In the genomic region with DNA sequence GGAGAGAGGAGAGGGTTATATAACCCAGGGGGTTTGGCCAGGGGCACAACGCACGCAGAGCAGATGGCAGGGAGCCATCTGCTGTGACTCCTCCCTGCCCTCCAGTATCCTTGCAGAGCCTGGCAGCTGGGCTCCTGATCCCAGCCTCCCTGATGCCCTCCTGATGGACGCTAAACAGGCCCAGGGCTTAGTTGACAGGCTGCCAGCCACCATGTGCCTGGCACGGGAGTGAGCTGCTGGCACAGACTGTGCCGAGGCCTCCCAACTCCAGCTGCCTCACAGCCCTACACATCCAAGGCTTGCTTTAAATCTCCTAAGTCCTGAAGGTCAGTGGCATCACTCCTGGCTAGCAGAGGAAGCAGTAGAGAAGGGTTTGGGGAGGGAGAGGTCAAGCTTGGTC, we compare ENCODE assay signal across 1 cellular context.
TF ChIP-seq lines count a peak whose summit lies in the region.

No MANE protein-coding gene starts in this region.

TF ChIP-seq in HepG2, 621 proteins besides CTCF, POLR2A, EP300 and RAD21:
- TF ChIP-seq ZBTB44 (CRISPR knock-in tag; IDR thresholded peaks at IDR 0.05): no peak
- no peak for TF ChIP-seq NR2F1 (CRISPR knock-in tag; IDR thresholded peaks at IDR 0.05)
- no peak for TF ChIP-seq KDM2A (CRISPR knock-in tag; IDR thresholded peaks at IDR 0.05; ENCODE audit: borderline replicate concordance, low read depth)
- TF ChIP-seq ZNF850 (CRISPR knock-in tag; conservative IDR thresholded peaks at IDR 0.05): no peak
- no peak for TF ChIP-seq JUND (CRISPR knock-in tag; IDR thresholded peaks at IDR 0.05)
- TF ChIP-seq, protein P1, sequence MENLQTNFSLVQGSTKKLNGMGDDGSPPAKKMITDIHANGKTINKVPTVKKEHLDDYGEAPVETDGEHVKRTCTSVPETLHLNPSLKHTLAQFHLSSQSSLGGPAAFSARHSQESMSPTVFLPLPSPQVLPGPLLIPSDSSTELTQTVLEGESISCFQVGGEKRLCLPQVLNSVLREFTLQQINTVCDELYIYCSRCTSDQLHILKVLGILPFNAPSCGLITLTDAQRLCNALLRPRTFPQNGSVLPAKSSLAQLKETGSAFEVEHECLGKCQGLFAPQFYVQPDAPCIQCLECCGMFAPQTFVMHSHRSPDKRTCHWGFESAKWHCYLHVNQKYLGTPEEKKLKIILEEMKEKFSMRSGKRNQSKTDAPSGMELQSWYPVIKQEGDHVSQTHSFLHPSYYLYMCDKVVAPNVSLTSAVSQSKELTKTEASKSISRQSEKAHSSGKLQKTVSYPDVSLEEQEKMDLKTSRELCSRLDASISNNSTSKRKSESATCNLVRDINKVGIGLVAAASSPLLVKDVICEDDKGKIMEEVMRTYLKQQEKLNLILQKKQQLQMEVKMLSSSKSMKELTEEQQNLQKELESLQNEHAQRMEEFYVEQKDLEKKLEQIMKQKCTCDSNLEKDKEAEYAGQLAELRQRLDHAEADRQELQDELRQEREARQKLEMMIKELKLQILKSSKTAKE (CRISPR knock-in tag; IDR thresholded peaks at IDR 0.05; ENCODE audit: borderline replicate concordance): no peak
- TF ChIP-seq, protein P2, sequence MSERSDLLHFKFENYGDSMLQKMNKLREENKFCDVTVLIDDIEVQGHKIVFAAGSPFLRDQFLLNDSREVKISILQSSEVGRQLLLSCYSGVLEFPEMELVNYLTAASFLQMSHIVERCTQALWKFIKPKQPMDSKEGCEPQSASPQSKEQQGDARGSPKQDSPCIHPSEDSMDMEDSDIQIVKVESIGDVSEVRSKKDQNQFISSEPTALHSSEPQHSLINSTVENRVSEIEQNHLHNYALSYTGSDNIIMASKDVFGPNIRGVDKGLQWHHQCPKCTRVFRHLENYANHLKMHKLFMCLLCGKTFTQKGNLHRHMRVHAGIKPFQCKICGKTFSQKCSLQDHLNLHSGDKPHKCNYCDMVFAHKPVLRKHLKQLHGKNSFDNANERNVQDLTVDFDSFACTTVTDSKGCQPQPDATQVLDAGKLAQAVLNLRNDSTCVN (CRISPR knock-in tag; IDR thresholded peaks at IDR 0.05; ENCODE audit: borderline replicate concordance): no peak
- TF ChIP-seq FOXK2 (IDR thresholded peaks at IDR 0.05): no peak
- TF ChIP-seq PRMT3 (CRISPR knock-in tag; IDR thresholded peaks at IDR 0.05; ENCODE audit: borderline replicate concordance, low read depth): no peak
- TF ChIP-seq, protein P3, sequence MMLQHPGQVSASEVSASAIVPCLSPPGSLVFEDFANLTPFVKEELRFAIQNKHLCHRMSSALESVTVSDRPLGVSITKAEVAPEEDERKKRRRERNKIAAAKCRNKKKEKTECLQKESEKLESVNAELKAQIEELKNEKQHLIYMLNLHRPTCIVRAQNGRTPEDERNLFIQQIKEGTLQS (CRISPR knock-in tag; IDR thresholded peaks at IDR 0.05): no peak
- no peak for TF ChIP-seq FOXP4 (CRISPR knock-in tag; IDR thresholded peaks at IDR 0.05)
- TF ChIP-seq KMT2B (CRISPR knock-in tag; IDR thresholded peaks at IDR 0.05): no peak
- TF ChIP-seq NCOA5 (CRISPR knock-in tag; IDR thresholded peaks at IDR 0.05): no peak
- TF ChIP-seq, protein P4, sequence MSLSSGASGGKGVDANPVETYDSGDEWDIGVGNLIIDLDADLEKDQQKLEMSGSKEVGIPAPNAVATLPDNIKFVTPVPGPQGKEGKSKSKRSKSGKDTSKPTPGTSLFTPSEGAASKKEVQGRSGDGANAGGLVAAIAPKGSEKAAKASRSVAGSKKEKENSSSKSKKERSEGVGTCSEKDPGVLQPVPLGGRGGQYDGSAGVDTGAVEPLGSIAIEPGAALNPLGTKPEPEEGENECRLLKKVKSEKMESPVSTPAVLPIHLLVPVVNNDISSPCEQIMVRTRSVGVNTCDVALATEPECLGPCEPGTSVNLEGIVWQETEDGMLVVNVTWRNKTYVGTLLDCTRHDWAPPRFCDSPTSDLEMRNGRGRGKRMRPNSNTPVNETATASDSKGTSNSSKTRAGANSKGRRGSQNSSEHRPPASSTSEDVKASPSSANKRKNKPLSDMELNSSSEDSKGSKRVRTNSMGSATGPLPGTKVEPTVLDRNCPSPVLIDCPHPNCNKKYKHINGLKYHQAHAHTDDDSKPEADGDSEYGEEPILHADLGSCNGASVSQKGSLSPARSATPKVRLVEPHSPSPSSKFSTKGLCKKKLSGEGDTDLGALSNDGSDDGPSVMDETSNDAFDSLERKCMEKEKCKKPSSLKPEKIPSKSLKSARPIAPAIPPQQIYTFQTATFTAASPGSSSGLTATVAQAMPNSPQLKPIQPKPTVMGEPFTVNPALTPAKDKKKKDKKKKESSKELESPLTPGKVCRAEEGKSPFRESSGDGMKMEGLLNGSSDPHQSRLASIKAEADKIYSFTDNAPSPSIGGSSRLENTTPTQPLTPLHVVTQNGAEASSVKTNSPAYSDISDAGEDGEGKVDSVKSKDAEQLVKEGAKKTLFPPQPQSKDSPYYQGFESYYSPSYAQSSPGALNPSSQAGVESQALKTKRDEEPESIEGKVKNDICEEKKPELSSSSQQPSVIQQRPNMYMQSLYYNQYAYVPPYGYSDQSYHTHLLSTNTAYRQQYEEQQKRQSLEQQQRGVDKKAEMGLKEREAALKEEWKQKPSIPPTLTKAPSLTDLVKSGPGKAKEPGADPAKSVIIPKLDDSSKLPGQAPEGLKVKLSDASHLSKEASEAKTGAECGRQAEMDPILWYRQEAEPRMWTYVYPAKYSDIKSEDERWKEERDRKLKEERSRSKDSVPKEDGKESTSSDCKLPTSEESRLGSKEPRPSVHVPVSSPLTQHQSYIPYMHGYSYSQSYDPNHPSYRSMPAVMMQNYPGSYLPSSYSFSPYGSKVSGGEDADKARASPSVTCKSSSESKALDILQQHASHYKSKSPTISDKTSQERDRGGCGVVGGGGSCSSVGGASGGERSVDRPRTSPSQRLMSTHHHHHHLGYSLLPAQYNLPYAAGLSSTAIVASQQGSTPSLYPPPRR (CRISPR knock-in tag; IDR thresholded peaks at IDR 0.05; ENCODE audit: borderline replicate concordance): no peak
- TF ChIP-seq ZNF570 (CRISPR knock-in tag; IDR thresholded peaks at IDR 0.05; ENCODE audit: borderline replicate concordance): no peak
- TF ChIP-seq ZNF160 (CRISPR knock-in tag; IDR thresholded peaks at IDR 0.05): no peak
- no peak for TF ChIP-seq HHEX (CRISPR knock-in tag; IDR thresholded peaks at IDR 0.05)
- TF ChIP-seq ZNF687 (CRISPR knock-in tag; IDR thresholded peaks at IDR 0.05): no peak
- no peak for TF ChIP-seq ZNF709 (CRISPR knock-in tag; IDR thresholded peaks at IDR 0.05)
TF ChIP-seq in HepG2: peak in this region for 0.
